Comparison of ENCODE assay signal across 7 cellular contexts in the genomic region with DNA sequence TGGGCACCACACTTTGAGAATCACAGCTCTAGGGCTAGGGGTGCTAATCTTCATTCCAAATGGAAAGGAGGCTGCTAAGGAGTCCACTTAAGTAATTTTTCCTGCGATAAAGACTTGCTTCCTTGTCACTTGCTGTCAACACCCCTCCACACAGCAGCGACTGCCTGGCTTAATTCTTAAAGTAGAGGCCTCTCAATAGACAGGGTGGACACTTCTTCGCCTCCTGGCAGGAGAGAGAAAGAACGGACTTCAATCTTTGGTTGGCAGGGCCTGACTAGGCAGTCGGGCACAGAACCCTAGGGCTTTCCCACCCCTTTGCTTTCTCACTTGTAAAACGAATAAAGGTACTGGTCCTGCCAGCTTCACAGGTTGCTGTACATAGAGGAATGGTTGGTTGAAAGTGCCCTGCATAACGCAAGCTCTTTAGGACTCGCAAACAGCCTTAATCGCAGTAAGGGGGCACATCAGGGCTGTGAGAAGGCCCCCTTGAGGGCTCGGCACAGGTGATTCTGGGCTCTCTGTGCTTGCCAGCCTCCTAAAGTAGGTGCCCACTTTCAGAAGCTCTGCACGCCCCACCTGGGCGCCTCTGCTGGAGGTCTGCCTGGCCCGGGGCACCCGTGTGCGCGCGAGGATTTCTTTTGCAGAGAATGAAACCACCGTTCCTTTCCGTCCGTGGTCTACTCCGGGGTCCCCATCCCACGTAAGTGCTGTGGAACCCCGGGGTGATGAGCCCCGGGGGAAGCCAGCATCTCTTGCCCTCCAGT. TPM values are rescaled to one million over a fixed set of nuclear protein-coding genes. Genes with fewer than 3 reads are reported as not detected.
DNase-seq lines count a peak whose midpoint lies in the region; ATAC-seq and TF ChIP-seq lines count a peak whose summit lies in the region.

No MANE protein-coding gene starts in this region.

- H3K9ac ChIP-seq in mammary epithelial cell (ENCODE audit: insufficient read depth, low read length) (no peak overlapping the region), liver (ENCODE audit: low read depth in 1 of 2, low read length in 2 of 2) (peak overlapping the region in 1 of 2 donors; percentile 43)

- TF ChIP-seq CTCF in mammary epithelial cell (conservative IDR thresholded peaks at IDR 0.05 in 1 of 2, IDR thresholded peaks at IDR 0.05 in 1 of 2; ENCODE audit: extremely low read depth in 1 of 2, insufficient read depth in 1 of 2, low read depth in 1 of 2, low read length in 2 of 2) (no peak), liver (IDR thresholded peaks at IDR 0.05; ENCODE audit: low read depth, low read length, missing input control) (no peak)

- peaks cover 14% of the 10 kb centered on the region for H3K27me3 ChIP-seq in mammary epithelial cell (ENCODE audit: insufficient read depth, low read length)
- no peaks in the 10 kb centered on the region for H3K27me3 ChIP-seq in liver (ENCODE audit: control insufficient read depth in 4 of 4, insufficient read depth in 4 of 4, low read length in 3 of 4)

- in situ Hi-C loops in mammary epithelial cell (cut with MboI; ENCODE audit: low sequenced_read_pairs in 2 of 2), result loop anchor here in 1 of 2 donors (10.0 kb wide), 1 partner anchor 54 kb away; no protein-coding TSS in a partner anchor

- CTCF ChIA-PET in mammary epithelial cell (lab: Charles Lee; ENCODE audit: low non-redundant PET), result no interaction called here

- peak overlapping the region in 3 of 4 donors; percentile 30 to 62 (median 45) for H3K4me3 Mint-ChIP-seq in IgD-negative memory B cell
- peak overlapping the region; percentile 60 to 83 for H3K4me3 Mint-ChIP-seq in stimulated activated naive CD8-positive, alpha-beta T cell treated with anti-CD3 and anti-CD28 coated beads, Interleukin-15, amount 100 ng/mL, for 72 hours

- 57% methylated on average over 16 of the region's 24 CpGs for WGBS in mammary epithelial cell (ENCODE audit: low coverage, missing lambda C conversion rate)
- WGBS in liver, result 51% methylated on average over 24 of the region's 24 CpGs

- H3K9me3 ChIP-seq in mammary epithelial cell (replicated peaks; ENCODE audit: insufficient read depth, low read length) (no peaks in the 10 kb centered on the region), liver (ENCODE audit: control insufficient read depth in 4 of 4, low read length in 3 of 4) (peaks cover 0 to 2% (median 0%) of the 10 kb centered on the region in 4 donors)

- no TSS peak for BruUV-seq in mammary epithelial cell (replicated peaks; lab: Mats Ljungman, UMichigan)

- peaks cover 0 to 2% (median 0%) of the 10 kb centered on the region in 3 donors for H3K9me3 Mint-ChIP-seq in IgD-negative memory B cell
- H3K9me3 Mint-ChIP-seq in stimulated activated naive CD8-positive, alpha-beta T cell treated with anti-CD3 and anti-CD28 coated beads, Interleukin-15, amount 100 ng/mL, for 72 hours, result no peaks in the 10 kb centered on the region

- no peaks in the 10 kb centered on the region for H4K20me1 ChIP-seq in mammary epithelial cell (ENCODE audit: insufficient read depth, low read length)

- H3K36me3 ChIP-seq in mammary epithelial cell (ENCODE audit: insufficient read depth, low read length) (no peaks in the 10 kb centered on the region), liver (ENCODE audit: control insufficient read depth in 4 of 4, insufficient read depth in 3 of 4, low read depth in 1 of 4, low read length in 3 of 4) (no peaks in the 10 kb centered on the region)

- no peak for ATAC-seq in stimulated activated naive CD8-positive, alpha-beta T cell treated with anti-CD3 and anti-CD28 coated beads, Interleukin-15, amount 100 ng/mL, for 72 hours
- ATAC-seq in HG02981 (IDR thresholded peaks at IDR 0.05; ENCODE audit: unreplicated experiment), result no peak

- H3K27ac ChIP-seq in mammary epithelial cell (ENCODE audit: insufficient read depth, low read depth, low read length) (no peak overlapping the region), liver (ENCODE audit: low read depth in 1 of 2, low read length in 2 of 2) (peak overlapping the region; percentile 47 to 62)

- peaks cover 1% of the 10 kb centered on the region for H3K36me3 Mint-ChIP-seq in IgD-negative memory B cell

- intact Hi-C loops in mammary epithelial cell (cut with micrococcal nuclease), result no loop called here

- peak overlapping the region; percentile 79 for H2AFZ ChIP-seq in mammary epithelial cell (ENCODE audit: low read depth, low read length)

- H3K27me3 Mint-ChIP-seq in IgD-negative memory B cell, result peaks cover 34% of the 10 kb centered on the region
- peaks cover 68% of the 10 kb centered on the region for H3K27me3 Mint-ChIP-seq in stimulated activated naive CD8-positive, alpha-beta T cell treated with anti-CD3 and anti-CD28 coated beads, Interleukin-15, amount 100 ng/mL, for 72 hours

- peak overlapping the region; percentile 91 for H3K4me2 ChIP-seq in mammary epithelial cell (ENCODE audit: insufficient read depth, low read depth, low read length)

- H3K4me1 ChIP-seq in mammary epithelial cell (ENCODE audit: insufficient read depth, low read length) (peaks cover 18% of the 10 kb centered on the region), liver (ENCODE audit: control insufficient read depth in 4 of 4, insufficient read depth in 4 of 4, low read length in 3 of 4) (peaks cover 2 to 18% (median 7%) of the 10 kb centered on the region in 4 donors)

- dilution Hi-C loops in mammary epithelial cell (cut with HindIII; ENCODE audit: low sequenced_read_pairs), result loop anchor here (5.0 kb wide), 1 partner anchor 76 kb away; no protein-coding TSS in a partner anchor

- H3K4me3 ChIP-seq in mammary epithelial cell (replicated peaks in 1 of 3; ENCODE audit: insufficient read depth in 1 of 3, low read depth in 2 of 3, low read length in 3 of 3) (peak overlapping the region in 1 of 3 experiments; percentile 28), liver (ENCODE audit: low read depth in 1 of 3, low read length in 3 of 3) (peak overlapping the region in 2 of 3 donors; percentile 55 to 58)

- no peak for TF ChIP-seq RAD21 in liver (IDR thresholded peaks at IDR 0.05)

- peaks cover 6 to 10% (median 7%) of the 10 kb centered on the region in 3 donors for H3K4me1 Mint-ChIP-seq in IgD-negative memory B cell
- H3K4me1 Mint-ChIP-seq in stimulated activated naive CD8-positive, alpha-beta T cell treated with anti-CD3 and anti-CD28 coated beads, Interleukin-15, amount 100 ng/mL, for 72 hours, result peaks cover 22% of the 10 kb centered on the region

- no peak overlapping the region for H3K27ac Mint-ChIP-seq in IgD-negative memory B cell
- H3K27ac Mint-ChIP-seq in stimulated activated naive CD8-positive, alpha-beta T cell treated with anti-CD3 and anti-CD28 coated beads, Interleukin-15, amount 100 ng/mL, for 72 hours, result no peak overlapping the region

- no peaks in the 10 kb centered on the region for H3K79me2 ChIP-seq in mammary epithelial cell (ENCODE audit: insufficient read depth, low read length)

- DNase-seq in mammary epithelial cell (no peak), SW 1271 (lab: John Stamatoyannopoulos, UW) (no peak), anterior cingulate cortex (lab: John Stamatoyannopoulos, UW) (no peak)
- no peak for DNase-seq in stimulated activated naive CD8-positive, alpha-beta T cell treated with anti-CD3 and anti-CD28 coated beads, Interleukin-15, amount 100 ng/mL, for 72 hours

TF ChIP-seq in liver, 16 proteins besides CTCF, POLR2A, EP300 and RAD21:
- TF ChIP-seq HNF4A (conservative IDR thresholded peaks at IDR 0.05) (no peak), JUND (IDR thresholded peaks at IDR 0.05) (no peak), NR2F2 (IDR thresholded peaks at IDR 0.05) (no peak), HNF4G (IDR thresholded peaks at IDR 0.05) (no peak), FOXA2 (IDR thresholded peaks at IDR 0.05) (no peak), EGR1 (IDR thresholded peaks at IDR 0.05; ENCODE audit: low read depth in 2 of 2) (no peak), YY1 (IDR thresholded peaks at IDR 0.05) (no peak)
- TF ChIP-seq, protein P1, sequence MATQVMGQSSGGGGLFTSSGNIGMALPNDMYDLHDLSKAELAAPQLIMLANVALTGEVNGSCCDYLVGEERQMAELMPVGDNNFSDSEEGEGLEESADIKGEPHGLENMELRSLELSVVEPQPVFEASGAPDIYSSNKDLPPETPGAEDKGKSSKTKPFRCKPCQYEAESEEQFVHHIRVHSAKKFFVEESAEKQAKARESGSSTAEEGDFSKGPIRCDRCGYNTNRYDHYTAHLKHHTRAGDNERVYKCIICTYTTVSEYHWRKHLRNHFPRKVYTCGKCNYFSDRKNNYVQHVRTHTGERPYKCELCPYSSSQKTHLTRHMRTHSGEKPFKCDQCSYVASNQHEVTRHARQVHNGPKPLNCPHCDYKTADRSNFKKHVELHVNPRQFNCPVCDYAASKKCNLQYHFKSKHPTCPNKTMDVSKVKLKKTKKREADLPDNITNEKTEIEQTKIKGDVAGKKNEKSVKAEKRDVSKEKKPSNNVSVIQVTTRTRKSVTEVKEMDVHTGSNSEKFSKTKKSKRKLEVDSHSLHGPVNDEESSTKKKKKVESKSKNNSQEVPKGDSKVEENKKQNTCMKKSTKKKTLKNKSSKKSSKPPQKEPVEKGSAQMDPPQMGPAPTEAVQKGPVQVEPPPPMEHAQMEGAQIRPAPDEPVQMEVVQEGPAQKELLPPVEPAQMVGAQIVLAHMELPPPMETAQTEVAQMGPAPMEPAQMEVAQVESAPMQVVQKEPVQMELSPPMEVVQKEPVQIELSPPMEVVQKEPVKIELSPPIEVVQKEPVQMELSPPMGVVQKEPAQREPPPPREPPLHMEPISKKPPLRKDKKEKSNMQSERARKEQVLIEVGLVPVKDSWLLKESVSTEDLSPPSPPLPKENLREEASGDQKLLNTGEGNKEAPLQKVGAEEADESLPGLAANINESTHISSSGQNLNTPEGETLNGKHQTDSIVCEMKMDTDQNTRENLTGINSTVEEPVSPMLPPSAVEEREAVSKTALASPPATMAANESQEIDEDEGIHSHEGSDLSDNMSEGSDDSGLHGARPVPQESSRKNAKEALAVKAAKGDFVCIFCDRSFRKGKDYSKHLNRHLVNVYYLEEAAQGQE (IDR thresholded peaks at IDR 0.05), result no peak
- TF ChIP-seq, protein P2, sequence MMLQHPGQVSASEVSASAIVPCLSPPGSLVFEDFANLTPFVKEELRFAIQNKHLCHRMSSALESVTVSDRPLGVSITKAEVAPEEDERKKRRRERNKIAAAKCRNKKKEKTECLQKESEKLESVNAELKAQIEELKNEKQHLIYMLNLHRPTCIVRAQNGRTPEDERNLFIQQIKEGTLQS (IDR thresholded peaks at IDR 0.05), result no peak

RNA-seq across cellular contexts. Expression of a gene that starts 47.6 kb away (rescaled TPM):
- polyA plus RNA-seq in IgD-negative memory B cell (not detected), mammary epithelial cell (0.02 TPM), liver (1 to 10 TPM; 2.0 to 4.0 TPM)
- total RNA-seq in mammary epithelial cell (not detected), liver (1 to 10 TPM; 1.5 TPM)
- not detected for polyA minus RNA-seq in mammary epithelial cell
